8 cellular contexts compared by ENCODE assay signal in genomic region chr15:25862469-25863066, GRCh38. TPM values are rescaled to one million over a fixed set of nuclear protein-coding genes. Genes with fewer than 3 reads are reported as not detected.
A peak's percentile ranks its signal among the peaks of the same experiment; 100 is the strongest.
DNase-seq lines count a peak whose midpoint lies in the region; ATAC-seq lines count a peak whose summit lies in the region.

No MANE protein-coding gene starts in this region.

- DNase-seq in Jurkat, Clone E6-1 (ENCODE audit: low read depth, low spot score), result no peak
- peak; percentile 41 for DNase-seq in activated T-helper 9 cell treated with anti-CD3 and anti-CD28 coated beads, Interleukin-2, amount 50 U/mL, for 16 hours (ENCODE audit: low read depth)
- no peak for DNase-seq in left cardiac atrium
- DNase-seq in sciatic nerve (ENCODE audit: low spot score), result no peak
- no peak for DNase-seq in foreskin melanocyte
- no peak for DNase-seq in NCI-H1694 (lab: John Stamatoyannopoulos, UW)

- ATAC-seq in left cardiac atrium, result peak; percentile 16 to 35
- ATAC-seq in sciatic nerve, result peak; percentile 46
- no peak for ATAC-seq in HG03108 (IDR thresholded peaks at IDR 0.05; ENCODE audit: unreplicated experiment)
- no peak for ATAC-seq in HG03571 (IDR thresholded peaks at IDR 0.05; ENCODE audit: unreplicated experiment)

- intact Hi-C loops in left cardiac atrium (cut with DNase I), result no loop called here
- intact Hi-C loops in sciatic nerve (cut with DNase I), result no loop called here

- H3K4me3 ChIP-seq in Jurkat, Clone E6-1 (ENCODE audit: low read length), result peak overlapping the region; percentile 46

RNA-seq across cellular contexts. Expression of gene ATP10A, which starts 0.6 kb away (rescaled TPM):
- 9.9 TPM for polyA plus RNA-seq in Jurkat, Clone E6-1 (2012; ENCODE audit: insufficient read depth, insufficient read length)
- total RNA-seq in left cardiac atrium (1 to 10 TPM; 2.4 to 5.1 TPM), sciatic nerve (5.7 TPM)

Comparison
In these comparisons a context has a peak if more than half of its experiments do, and no peak if none do; other contexts are left out.
1. ATAC-seq: peak in left cardiac atrium (2 of 2) and sciatic nerve (single experiment); none in HG03108 (single experiment) and HG03571 (single experiment).